Comparison of ENCODE assay signal across 8 cellular contexts in the genomic region with DNA sequence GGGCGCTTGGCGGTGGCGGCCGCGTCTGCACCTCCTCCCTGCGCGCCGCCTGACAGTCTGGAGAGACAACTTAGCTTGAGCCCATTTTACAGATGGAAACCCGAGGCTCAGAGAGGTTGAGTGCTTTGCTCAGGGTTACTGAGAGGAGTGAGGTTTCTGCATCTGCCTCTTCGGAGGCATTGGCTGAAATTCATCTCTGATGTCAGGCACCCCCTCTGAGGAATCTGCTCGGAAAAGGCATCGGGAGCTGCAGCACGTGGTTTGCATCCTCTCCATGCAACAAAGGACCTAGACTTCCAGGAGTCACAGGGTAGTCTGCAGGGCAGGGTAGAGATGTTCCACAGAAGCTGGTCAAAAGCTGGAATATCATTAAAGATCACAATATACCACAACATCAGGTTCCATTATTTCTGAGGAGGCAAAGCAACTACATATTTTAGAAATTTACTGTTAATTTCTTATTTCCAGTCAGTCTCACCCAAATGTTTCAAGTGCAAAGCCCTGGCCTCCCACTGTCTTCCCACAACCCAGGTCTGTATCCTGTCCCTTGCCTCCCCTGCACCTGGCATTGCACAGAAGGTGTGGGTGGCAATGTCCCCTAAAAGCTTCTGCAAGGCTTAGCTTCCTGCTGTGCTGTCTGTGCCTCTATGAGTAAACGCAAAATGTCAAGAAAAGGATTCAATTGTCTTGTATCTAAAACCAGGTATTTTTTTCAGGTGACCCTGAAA. TPM values are rescaled to one million over a fixed set of nuclear protein-coding genes. Genes with fewer than 3 reads are reported as not detected.
DNase-seq lines count a peak whose midpoint lies in the region; ATAC-seq and TF ChIP-seq lines count a peak whose summit lies in the region.

No MANE protein-coding gene starts in this region.

- H3K9ac ChIP-seq in KMS-11 = no peak overlapping the region; the same call in 1 of the 2 replicates

- peak overlapping the region; percentile 68 for H3K4me3 Mint-ChIP-seq in dendritic cell treated with granulocyte-macrophage colony-stimulating factor and Interleukin-4, amounts not matched to agents 40 ng/mL and 50 ng/mL, for 4 days
- peak overlapping the region; percentile 93 for H3K4me3 Mint-ChIP-seq in natural killer cell treated with Interleukin-12 subunit alpha and Interleukin-12 subunit beta and Interleukin-15 and Interleukin-18, amount 100 ng/mL, for 72 hours

- no peak for ATAC-seq in natural killer cell treated with Interleukin-12 subunit alpha and Interleukin-12 subunit beta and Interleukin-15 and Interleukin-18, amount 100 ng/mL, for 72 hours
- no peak for ATAC-seq in HG02970 (IDR thresholded peaks at IDR 0.05; ENCODE audit: low FRiP score, unreplicated experiment)
- no peak for ATAC-seq in activated CD4-positive, CD25-positive, alpha-beta regulatory T cell treated with anti-CD3 and anti-CD28 coated beads, Interleukin-2, amount 50 U/mL, for 24 hours

- H3K36me3 ChIP-seq in BE2C (no peaks in the 10 kb centered on the region), KMS-11 (ENCODE audit: insufficient read depth) (no peaks in the 10 kb centered on the region)

- H3K27ac Mint-ChIP-seq in dendritic cell treated with granulocyte-macrophage colony-stimulating factor and Interleukin-4, amounts not matched to agents 40 ng/mL and 50 ng/mL, for 4 days = no peak overlapping the region
- no peak overlapping the region for H3K27ac Mint-ChIP-seq in natural killer cell treated with Interleukin-12 subunit alpha and Interleukin-12 subunit beta and Interleukin-15 and Interleukin-18, amount 100 ng/mL, for 72 hours

- H4K20me1 ChIP-seq in KMS-11 (ENCODE audit: insufficient read depth) = no peaks in the 10 kb centered on the region

- H3K27me3 ChIP-seq in BE2C = no peaks in the 10 kb centered on the region
- no peaks in the 10 kb centered on the region for H3K27me3 ChIP-seq in KMS-11 (ENCODE audit: insufficient read depth, low read depth)

- no peak for TF ChIP-seq CTCF in BE2C (IDR thresholded peaks at IDR 0.05; ENCODE audit: low read depth, low read length)
- TF ChIP-seq CTCF in KMS-11 (conservative IDR thresholded peaks at IDR 0.05; ENCODE audit: low read depth, low read length) = no peak

- H3K4me1 Mint-ChIP-seq in dendritic cell treated with granulocyte-macrophage colony-stimulating factor and Interleukin-4, amounts not matched to agents 40 ng/mL and 50 ng/mL, for 4 days (ENCODE audit: low read depth) = peaks cover 33% of the 10 kb centered on the region
- H3K4me1 Mint-ChIP-seq in natural killer cell treated with Interleukin-12 subunit alpha and Interleukin-12 subunit beta and Interleukin-15 and Interleukin-18, amount 100 ng/mL, for 72 hours (ENCODE audit: low read depth in 2 of 2) = peaks cover 4 to 11% of the 10 kb centered on the region in 2 donors

- DNase-seq in BE2C = no peak
- DNase-seq in natural killer cell treated with Interleukin-12 subunit alpha and Interleukin-12 subunit beta and Interleukin-15 and Interleukin-18, amount 100 ng/mL, for 72 hours (ENCODE audit: low spot score) = no peak
- DNase-seq in NCI-H2196 treated with DMSO at 0.1 percent for 48 hours (lab: John Stamatoyannopoulos, UW; ENCODE audit: unreplicated experiment) = no peak
- no peak for DNase-seq in GM19238 (ENCODE audit: insufficient read length, low spot score)

- no peaks in the 10 kb centered on the region for H3K79me2 ChIP-seq in KMS-11 (ENCODE audit: insufficient read depth, low read depth)

- H3K36me3 Mint-ChIP-seq in dendritic cell treated with granulocyte-macrophage colony-stimulating factor and Interleukin-4, amounts not matched to agents 40 ng/mL and 50 ng/mL, for 4 days (ENCODE audit: low read depth) = no peaks in the 10 kb centered on the region
- no peaks in the 10 kb centered on the region for H3K36me3 Mint-ChIP-seq in natural killer cell treated with Interleukin-12 subunit alpha and Interleukin-12 subunit beta and Interleukin-15 and Interleukin-18, amount 100 ng/mL, for 72 hours

- H3K27me3 Mint-ChIP-seq in dendritic cell treated with granulocyte-macrophage colony-stimulating factor and Interleukin-4, amounts not matched to agents 40 ng/mL and 50 ng/mL, for 4 days = peaks cover 37% of the 10 kb centered on the region
- peaks cover 20 to 25% of the 10 kb centered on the region in 2 donors for H3K27me3 Mint-ChIP-seq in natural killer cell treated with Interleukin-12 subunit alpha and Interleukin-12 subunit beta and Interleukin-15 and Interleukin-18, amount 100 ng/mL, for 72 hours

- peak overlapping the region; percentile 62 for H3K4me3 ChIP-seq in BE2C (ENCODE audit: low read depth, low read length)
- no peak overlapping the region for H3K4me3 ChIP-seq in KMS-11 (IDR thresholded peaks at IDR 0.05; ENCODE audit: insufficient read depth, low read depth, low read length)

- H3K9me3 Mint-ChIP-seq in dendritic cell treated with granulocyte-macrophage colony-stimulating factor and Interleukin-4, amounts not matched to agents 40 ng/mL and 50 ng/mL, for 4 days = no peaks in the 10 kb centered on the region
- H3K9me3 Mint-ChIP-seq in natural killer cell treated with Interleukin-12 subunit alpha and Interleukin-12 subunit beta and Interleukin-15 and Interleukin-18, amount 100 ng/mL, for 72 hours = no peaks in the 10 kb centered on the region

- H3K27ac ChIP-seq in KMS-11 = no peak overlapping the region

- no peaks in the 10 kb centered on the region for H3K9me3 ChIP-seq in BE2C

- peak overlapping the region; percentile 57 for H3K4me2 ChIP-seq in KMS-11

- intact Hi-C loops in dendritic cell treated with granulocyte-macrophage colony-stimulating factor and Interleukin-4, amounts not matched to agents 40 ng/mL and 50 ng/mL, for 4 days (cut with micrococcal nuclease) = no loop called here

- peak overlapping the region; percentile 88 for H2AFZ ChIP-seq in KMS-11 (ENCODE audit: low read depth)

- H3K4me1 ChIP-seq in BE2C (no peaks in the 10 kb centered on the region), KMS-11 (ENCODE audit: low read depth, poor library complexity, severe bottlenecking) (peaks cover 23% of the 10 kb centered on the region)

RNA-seq across cellular contexts. Expression of a gene that starts 3.4 kb away (rescaled TPM):
- polyA plus RNA-seq in BE2C (2012; ENCODE audit: insufficient read depth, insufficient read length, low read depth) = not detected
- total RNA-seq in natural killer cell treated with Interleukin-12 subunit alpha and Interleukin-12 subunit beta and Interleukin-15 and Interleukin-18, amount 100 ng/mL, for 72 hours = not detected
